25 cellular contexts compared by ENCODE assay signal in genomic region chr4:137631605-137632004, GRCh38.
"Had no signal": no experiment of that assay in that cellular context is flagged by ENCODE, and none has a peak within 500 bp of the region (broad histone marks: within the 10 kb centered on the region; RNA-seq: fewer than 3 reads in every experiment).

No MANE protein-coding gene starts in this region.

- H3K27ac Mint-ChIP-seq: nephron; stimulated activated effector memory CD8-positive, alpha-beta T cell treated with anti-CD3 and anti-CD28 coated beads, Interleukin-12 subunit alpha, Interleukin-12 subunit beta, amount 100 ng/mL, for 72 hours had no signal

- H3K27ac ChIP-seq: heart right ventricle, hepatocyte, left ventricle myocardium inferior, ovary, prostate gland, skin epidermis, suprapubic skin, thoracic aorta, tibial artery, uterus had no signal

- H2AFZ ChIP-seq: hepatocyte had no signal

- DNase-seq: heart right ventricle; islet precursor cell; left ventricle myocardium inferior; naive thymus-derived CD8-positive, alpha-beta T cell; ovary; retina; stimulated activated CD4-positive, alpha-beta T cell treated with anti-CD3 and anti-CD28 coated beads, Interleukin-12 subunit alpha, Interleukin-12 subunit beta, amount 100 ng/mL, for 4 hours; stimulated activated CD4-positive, alpha-beta T cell treated with anti-CD3 and anti-CD28 coated beads, Interleukin-15, amount 100 ng/mL, for 24 hours; stimulated activated CD4-positive, alpha-beta T cell treated with anti-CD3 and anti-CD28 coated beads, Interleukin-2, amount 100 ng/mL, for 24 hours; stimulated activated CD4-positive, alpha-beta T cell treated with anti-CD3 and anti-CD28 coated beads, Interleukin-4, amount 100 ng/mL, for 24 hours; stimulated activated naive CD4-positive, alpha-beta T cell treated with Interleukin-2 at 50 U/mL for 16 hours; tibial artery; trophoblast cell; uterus had no signal

- H3K4me3 ChIP-seq: heart right ventricle, hepatocyte, left ventricle myocardium inferior, lung, ovary, prostate gland, skin epidermis, suprapubic skin, thoracic aorta, tibial artery, uterus had no signal

- H3K36me3 Mint-ChIP-seq: naive thymus-derived CD8-positive, alpha-beta T cell; stimulated activated effector memory CD8-positive, alpha-beta T cell treated with anti-CD3 and anti-CD28 coated beads, Interleukin-12 subunit alpha, Interleukin-12 subunit beta, amount 100 ng/mL, for 72 hours had no signal

- H3K4me1 Mint-ChIP-seq: stimulated activated effector memory CD8-positive, alpha-beta T cell treated with anti-CD3 and anti-CD28 coated beads, Interleukin-12 subunit alpha, Interleukin-12 subunit beta, amount 100 ng/mL, for 72 hours had no signal

- H3K4me2 ChIP-seq: hepatocyte had no signal

- H3K4me1 ChIP-seq: heart right ventricle, left ventricle myocardium inferior, prostate gland, suprapubic skin, uterus had no signal

- H3K9me3 ChIP-seq: ovary, prostate gland, suprapubic skin, thoracic aorta, tibial artery, uterus had no signal

- ATAC-seq: naive thymus-derived CD8-positive, alpha-beta T cell; right cardiac atrium; sciatic nerve had no signal

- H3K27me3 ChIP-seq: hepatocyte, ovary, suprapubic skin, tibial artery, uterus had no signal

- H3K36me3 ChIP-seq: heart right ventricle, left ventricle myocardium inferior, ovary, prostate gland, suprapubic skin, thoracic aorta, tibial artery, uterus had no signal

- H3K4me3 Mint-ChIP-seq: naive thymus-derived CD8-positive, alpha-beta T cell; nephron; neural crest cell; stimulated activated effector memory CD8-positive, alpha-beta T cell treated with anti-CD3 and anti-CD28 coated beads, Interleukin-12 subunit alpha, Interleukin-12 subunit beta, amount 100 ng/mL, for 72 hours had no signal
